8 cellular contexts compared by ENCODE assay signal in genomic region chr3:133944181-133944580, GRCh38. TPM values are rescaled to one million over a fixed set of nuclear protein-coding genes. Genes with fewer than 3 reads are reported as not detected.
DNase-seq lines count a peak whose midpoint lies in the region; ATAC-seq and TF ChIP-seq lines count a peak whose summit lies in the region.

No MANE protein-coding gene starts in this region.

- H3K4me1 Mint-ChIP-seq in T-helper 17 cell, result peaks cover 12% of the 10 kb centered on the region
- peaks cover 11% of the 10 kb centered on the region for H3K4me1 Mint-ChIP-seq in activated CD4-positive, alpha-beta memory T cell treated with anti-CD3 and anti-CD28 coated beads for 36 hours (ENCODE audit: low read depth)
- H3K4me1 Mint-ChIP-seq in activated T-cell treated with anti-CD3 and anti-CD28 coated beads, Interleukin-2, amount 50 U/mL, for 24 hours (ENCODE audit: low read depth), result peaks cover 9% of the 10 kb centered on the region

- H3K9me3 ChIP-seq in T-helper 17 cell (ENCODE audit: control insufficient read depth, low read length, poor library complexity, severe bottlenecking) (no peaks in the 10 kb centered on the region), gastrocnemius medialis (no peaks in the 10 kb centered on the region)

- in situ Hi-C loops in gastrocnemius medialis (cut with MboI; ENCODE audit: low sequenced_read_pairs in 4 of 4), result no loop called here

- H3K4me3 ChIP-seq in fibroblast of the aortic adventitia (ENCODE audit: low read depth, low read length) (no peak overlapping the region), gastrocnemius medialis (no peak overlapping the region)

- H3K4me1 ChIP-seq in gastrocnemius medialis, result peaks cover 36 to 50% of the 10 kb centered on the region in 2 donors

- no peaks in the 10 kb centered on the region for H3K9me3 Mint-ChIP-seq in activated CD4-positive, alpha-beta memory T cell treated with anti-CD3 and anti-CD28 coated beads for 36 hours
- no peaks in the 10 kb centered on the region for H3K9me3 Mint-ChIP-seq in activated T-cell treated with anti-CD3 and anti-CD28 coated beads, Interleukin-2, amount 50 U/mL, for 24 hours

- H3K36me3 Mint-ChIP-seq in T-helper 17 cell (ENCODE audit: low read depth), result no peaks in the 10 kb centered on the region
- H3K36me3 Mint-ChIP-seq in activated CD4-positive, alpha-beta memory T cell treated with anti-CD3 and anti-CD28 coated beads for 36 hours, result no peaks in the 10 kb centered on the region
- H3K36me3 Mint-ChIP-seq in activated T-cell treated with anti-CD3 and anti-CD28 coated beads, Interleukin-2, amount 50 U/mL, for 24 hours (ENCODE audit: low read depth), result no peaks in the 10 kb centered on the region

- H3K36me3 ChIP-seq in gastrocnemius medialis, result no peaks in the 10 kb centered on the region

- intact Hi-C loops in gastrocnemius medialis (cut with DNase I; ENCODE audit: low total_unique reads), result no loop called here
- intact Hi-C loops in activated CD4-positive, alpha-beta memory T cell treated with anti-CD3 and anti-CD28 coated beads for 36 hours (cut with micrococcal nuclease), result no loop called here

- H3K27me3 Mint-ChIP-seq in T-helper 17 cell, result peaks cover 15% of the 10 kb centered on the region
- peaks cover 6% of the 10 kb centered on the region for H3K27me3 Mint-ChIP-seq in activated CD4-positive, alpha-beta memory T cell treated with anti-CD3 and anti-CD28 coated beads for 36 hours
- H3K27me3 Mint-ChIP-seq in activated T-cell treated with anti-CD3 and anti-CD28 coated beads, Interleukin-2, amount 50 U/mL, for 24 hours, result peaks cover 5% of the 10 kb centered on the region

- H3K27ac ChIP-seq in gastrocnemius medialis, result peak overlapping the region in 3 of 4 donors; percentile 53 to 65 (median 63)

- TF ChIP-seq CTCF in fibroblast of the aortic adventitia (IDR thresholded peaks at IDR 0.05; ENCODE audit: insufficient read depth, low read length) (no peak), gastrocnemius medialis (IDR thresholded peaks at IDR 0.05 in 4 of 5, conservative IDR thresholded peaks at IDR 0.05 in 1 of 5) (no peak)

- ATAC-seq in T-helper 17 cell (no peak), gastrocnemius medialis (no peak), HG02981 (IDR thresholded peaks at IDR 0.05; ENCODE audit: unreplicated experiment) (no peak)

- H3K27me3 ChIP-seq in gastrocnemius medialis, result no peaks in the 10 kb centered on the region

- DNase-seq in EH (ENCODE audit: low read depth) (peak; percentile 59), T-helper 17 cell (no peak), fibroblast of the aortic adventitia (ENCODE audit: low read depth) (peak; percentile 42), gastrocnemius medialis (no peak), OCI-M1 (lab: John Stamatoyannopoulos, UW) (no peak)
- no peak for DNase-seq in activated CD4-positive, alpha-beta memory T cell treated with anti-CD3 and anti-CD28 coated beads for 36 hours
- DNase-seq in activated T-cell treated with anti-CD3 and anti-CD28 coated beads, Interleukin-2, amount 50 U/mL, for 24 hours, result no peak

- no peak for TF ChIP-seq POLR2A in gastrocnemius medialis (IDR thresholded peaks at IDR 0.05)

- H3K4me3 Mint-ChIP-seq in T-helper 17 cell, result no peak overlapping the region
- H3K4me3 Mint-ChIP-seq in activated CD4-positive, alpha-beta memory T cell treated with anti-CD3 and anti-CD28 coated beads for 36 hours, result no peak overlapping the region
- no peak overlapping the region for H3K4me3 Mint-ChIP-seq in activated T-cell treated with anti-CD3 and anti-CD28 coated beads, Interleukin-2, amount 50 U/mL, for 24 hours

- H3K27ac Mint-ChIP-seq in T-helper 17 cell, result peak overlapping the region; percentile 54
- no peak overlapping the region for H3K27ac Mint-ChIP-seq in activated CD4-positive, alpha-beta memory T cell treated with anti-CD3 and anti-CD28 coated beads for 36 hours
- no peak overlapping the region for H3K27ac Mint-ChIP-seq in activated T-cell treated with anti-CD3 and anti-CD28 coated beads, Interleukin-2, amount 50 U/mL, for 24 hours

- CTCF ChIA-PET in activated CD4-positive, alpha-beta memory T cell treated with anti-CD3 and anti-CD28 coated beads for 36 hours (lab: Charles Lee), result no interaction called here

- POLR2A ChIA-PET in activated CD4-positive, alpha-beta memory T cell treated with anti-CD3 and anti-CD28 coated beads for 36 hours (lab: Charles Lee), result no interaction called here

RNA-seq across cellular contexts. Expression of gene RAB6B, which starts 48.5 kb away (rescaled TPM):
- total RNA-seq in T-helper 17 cell, result 1 to 10 TPM; 1.8 to 4.3 TPM
- 0.36 and 0.49 TPM in 2 replicates for total RNA-seq in fibroblast of the aortic adventitia (ENCODE audit: low replicate concordance)
- total RNA-seq in gastrocnemius medialis, result 1 to 10 TPM in 1 of 4 donors, under 1 TPM in 3; 0.31 to 1.1 (median 0.72) TPM
- total RNA-seq in activated CD4-positive, alpha-beta memory T cell treated with anti-CD3 and anti-CD28 coated beads for 36 hours, result 1 to 10 TPM; 2.7 to 3.9 TPM

Comparison
In these comparisons a context has a peak if more than half of its experiments do, and no peak if none do; other contexts are left out.
1. DNase-seq: peak in EH (single experiment) and fibroblast of the aortic adventitia (single experiment); none in T-helper 17 cell (0 of 3), gastrocnemius medialis (0 of 2), OCI-M1 (single experiment), activated CD4-positive, alpha-beta memory T cell treated with anti-CD3 and anti-CD28 coated beads for 36 hours (single experiment) and activated T-cell treated with anti-CD3 and anti-CD28 coated beads, Interleukin-2, amount 50 U/mL, for 24 hours (single experiment).